20 cellular contexts compared by ENCODE assay signal in the genomic region with DNA sequence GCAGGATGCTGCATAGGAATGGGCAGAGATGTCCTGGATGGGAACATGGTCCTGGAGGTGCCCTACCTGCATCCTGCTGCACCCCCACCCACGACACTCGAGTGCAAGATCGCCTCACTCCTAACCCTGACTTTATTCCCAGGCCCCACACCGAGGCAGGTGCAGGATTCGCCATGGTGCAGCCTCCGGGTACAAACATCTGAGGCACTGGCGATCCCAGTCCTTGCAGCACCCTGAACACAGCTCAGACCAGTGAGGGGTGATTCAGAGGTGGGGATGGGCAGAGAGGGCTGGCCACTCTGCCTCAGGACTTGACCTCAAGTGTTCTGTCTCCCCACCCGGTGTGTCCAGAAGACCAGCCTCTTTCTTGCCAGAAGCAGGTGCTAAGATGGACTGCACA. TPM values are rescaled to one million over a fixed set of nuclear protein-coding genes. Genes with fewer than 3 reads are reported as not detected.
DNase-seq lines count a peak whose midpoint lies in the region; ATAC-seq, FAIRE-seq and TF ChIP-seq lines count a peak whose summit lies in the region.
"Had no signal": no experiment of that assay in that cellular context is flagged by ENCODE, and none has a peak within 500 bp of the region (broad histone marks: within the 10 kb centered on the region; RNA-seq: fewer than 3 reads in every experiment).

No MANE protein-coding gene starts in this region.

- H3K36me3 Mint-ChIP-seq in activated T-helper 17 cell treated with anti-CD3 and anti-CD28 coated beads, Interleukin-2, amount 50 U/mL, for 72 hours (ENCODE audit: low read depth), result peaks cover 88% of the 10 kb centered on the region
- H3K36me3 Mint-ChIP-seq in naive thymus-derived CD8-positive, alpha-beta T cell, result peaks cover 5 to 71% (median 24%) of the 10 kb centered on the region in 3 donors

- intact Hi-C loops in left ventricle myocardium inferior (cut with micrococcal nuclease) (no loop called here), Right ventricle myocardium inferior (cut with DNase I) (no loop called here), stomach (cut with DNase I; ENCODE audit: low total_unique reads) (no loop called here)

- POLR2A ChIA-PET in naive thymus-derived CD8-positive, alpha-beta T cell (lab: Charles Lee), result interaction anchor here (1.1 to 4.1 kb wide), 5 partner anchors 9 to 59 kb away, joined by 4 to 20 read pairs (median 6); no protein-coding TSS in a partner anchor

- no peaks in the 10 kb centered on the region for H3K9me3 ChIP-seq in left ventricle myocardium inferior (replicated peaks)
- no peaks in the 10 kb centered on the region for H3K9me3 ChIP-seq in upper lobe of left lung
- no peaks in the 10 kb centered on the region for H3K9me3 ChIP-seq in stomach
- H3K9me3 ChIP-seq: left lung, ovary had no signal

- peak overlapping the region; percentile 58 for H3K27ac Mint-ChIP-seq in activated T-helper 17 cell treated with anti-CD3 and anti-CD28 coated beads, Interleukin-2, amount 50 U/mL, for 72 hours
- peak overlapping the region in 9 of 10 donors; percentile 52 to 90 (median 88) for H3K27ac Mint-ChIP-seq in naive thymus-derived CD8-positive, alpha-beta T cell

- no peak for FAIRE-seq in urothelium cell line (lab: Jason Lieb, UNC)

- no peak overlapping the region for H3K4me3 Mint-ChIP-seq in activated T-helper 17 cell treated with anti-CD3 and anti-CD28 coated beads, Interleukin-2, amount 50 U/mL, for 72 hours
- peak overlapping the region in 4 of 10 donors; percentile 22 to 60 (median 38) for H3K4me3 Mint-ChIP-seq in naive thymus-derived CD8-positive, alpha-beta T cell

- H3K36me3 ChIP-seq in left ventricle myocardium inferior, result peaks cover 56% of the 10 kb centered on the region
- peaks cover 11 to 74% (median 45%) of the 10 kb centered on the region in 4 donors for H3K36me3 ChIP-seq in upper lobe of left lung
- H3K36me3 ChIP-seq in stomach, result peaks cover 42 to 94% (median 88%) of the 10 kb centered on the region in 4 donors
- H3K36me3 ChIP-seq: ovary had no signal

- DNase-seq in left ventricle myocardium inferior (no peak), Right ventricle myocardium inferior (ENCODE audit: missing footprints) (no peak), upper lobe of left lung (no peak), stomach (no peak), urothelium cell line (ENCODE audit: low spot score) (no peak)
- peak in 1 of 10 donors; percentile 31 for DNase-seq in naive thymus-derived CD8-positive, alpha-beta T cell
- DNase-seq: activated gamma-delta T cell treated with Interleukin-2 at 50 U/mL for 16 hours; aorta; DMS79; effector memory CD8-positive, alpha-beta T cell; IMR-90; left lung; NCI-H187; NCI-H2227 treated with DMSO at 0.1 percent for 48 hours; stimulated activated CD4-positive, alpha-beta T cell treated with anti-CD3 and anti-CD28 coated beads, Interleukin-1b, Interleukin-23, amount 100 ng/mL, for 48 hours; stimulated activated naive CD8-positive, alpha-beta T cell treated with anti-CD3 and anti-CD28 coated beads, Interleukin-15, Interleukin-2, amounts not matched to agents 100 U/mL and 50 U/mL, for 24 hours had no signal

- H3K27ac ChIP-seq in left ventricle myocardium inferior (replicated peaks) (peak overlapping the region; percentile 100), upper lobe of left lung (peak overlapping the region in 3 of 4 donors; percentile 34 to 99 (median 80)), stomach (no peak overlapping the region)
- H3K27ac ChIP-seq: ovary had no signal

- H3K4me1 ChIP-seq in left ventricle myocardium inferior (peaks cover 98% of the 10 kb centered on the region), upper lobe of left lung (peaks cover 47 to 70% (median 68%) of the 10 kb centered on the region in 4 donors), stomach (peaks cover 17 to 63% (median 31%) of the 10 kb centered on the region in 4 donors)

- TF ChIP-seq CTCF in left ventricle myocardium inferior (IDR thresholded peaks at IDR 0.05; ENCODE audit: borderline replicate concordance) (no peak), upper lobe of left lung (IDR thresholded peaks at IDR 0.05) (no peak), stomach (IDR thresholded peaks at IDR 0.05) (no peak)

- H3K4me3 ChIP-seq in left ventricle myocardium inferior (no peak overlapping the region), upper lobe of left lung (no peak overlapping the region), stomach (no peak overlapping the region)
- H3K4me3 ChIP-seq: left lung, ovary had no signal

- 93 to 95% methylated on average over 8 of the region's 8 CpGs for WGBS in upper lobe of left lung, 2 donors
- WGBS in stomach, 5 donors, result 87 to 92% (median 91%) methylated on average over 6 to 8 of the region's 8 CpGs

- TF ChIP-seq POLR2A in upper lobe of left lung (IDR thresholded peaks at IDR 0.05) (no peak), stomach (IDR thresholded peaks at IDR 0.05) (no peak)

- no peaks in the 10 kb centered on the region for H3K9me3 Mint-ChIP-seq in activated T-helper 17 cell treated with anti-CD3 and anti-CD28 coated beads, Interleukin-2, amount 50 U/mL, for 72 hours
- peaks cover 0 to 2% (median 0%) of the 10 kb centered on the region in 9 donors for H3K9me3 Mint-ChIP-seq in naive thymus-derived CD8-positive, alpha-beta T cell
- H3K9me3 Mint-ChIP-seq: effector memory CD8-positive, alpha-beta T cell had no signal

- H3K27me3 ChIP-seq in left ventricle myocardium inferior (ENCODE audit: low read depth) (no peaks in the 10 kb centered on the region), upper lobe of left lung (no peaks in the 10 kb centered on the region), stomach (no peaks in the 10 kb centered on the region)
- H3K27me3 ChIP-seq: left lung, ovary had no signal

- TF ChIP-seq EP300 in upper lobe of left lung (IDR thresholded peaks at IDR 0.05) (no peak), stomach (IDR thresholded peaks at IDR 0.05) (no peak)

- peaks cover 5% of the 10 kb centered on the region for H3K4me1 Mint-ChIP-seq in activated T-helper 17 cell treated with anti-CD3 and anti-CD28 coated beads, Interleukin-2, amount 50 U/mL, for 72 hours
- peaks cover 29 to 85% (median 74%) of the 10 kb centered on the region in 4 donors for H3K4me1 Mint-ChIP-seq in naive thymus-derived CD8-positive, alpha-beta T cell

- no peak for ATAC-seq in Right ventricle myocardium inferior
- ATAC-seq in activated T-helper 17 cell treated with anti-CD3 and anti-CD28 coated beads, Interleukin-2, amount 50 U/mL, for 72 hours (replicated peaks), result no peak
- no peak for ATAC-seq in naive thymus-derived CD8-positive, alpha-beta T cell
- ATAC-seq in upper lobe of left lung (ENCODE audit: low FRiP score in 2 of 2), result no peak
- ATAC-seq in GM18870 (IDR thresholded peaks at IDR 0.05; ENCODE audit: unreplicated experiment), result no peak
- ATAC-seq: activated CD4-positive, CD25-positive, alpha-beta regulatory T cell treated with anti-CD3 and anti-CD28 coated beads, Interleukin-2, amount 50 U/mL, for 24 hours; effector memory CD8-positive, alpha-beta T cell; left lung had no signal

- H3K27me3 Mint-ChIP-seq in activated T-helper 17 cell treated with anti-CD3 and anti-CD28 coated beads, Interleukin-2, amount 50 U/mL, for 72 hours, result no peaks in the 10 kb centered on the region
- no peaks in the 10 kb centered on the region for H3K27me3 Mint-ChIP-seq in naive thymus-derived CD8-positive, alpha-beta T cell
- H3K27me3 Mint-ChIP-seq: effector memory CD8-positive, alpha-beta T cell had no signal

RNA-seq across cellular contexts. Expression of a gene that starts 49.1 kb away (rescaled TPM):
- total RNA-seq in left ventricle myocardium inferior (62.3 TPM), Right ventricle myocardium inferior (63.4 TPM), upper lobe of left lung (100 to 1,000 TPM; 103 to 231 (median 147) TPM), stomach (10 to 100 TPM in 4 of 5 donors, 1 to 10 TPM in 1; 9.3 to 74.0 (median 38.8) TPM)
- total RNA-seq in activated T-helper 17 cell treated with anti-CD3 and anti-CD28 coated beads, Interleukin-2, amount 50 U/mL, for 72 hours, result 100 to 1,000 TPM; 101 to 119 TPM
- 100 to 1,000 TPM; 240 to 244 TPM for total RNA-seq in naive thymus-derived CD8-positive, alpha-beta T cell
- polyA plus RNA-seq in naive thymus-derived CD8-positive, alpha-beta T cell, result 100 to 1,000 TPM in 1 of 3 donors, 10 to 100 TPM in 2; 70.1 to 102 (median 93.7) TPM
- 10 to 100 TPM; 23.0 to 30.7 (median 24.3) TPM for polyA plus RNA-seq in stomach

Comparison
In these comparisons a context has a peak if more than half of its experiments do, and no peak if none do; other contexts are left out.
1. H3K27ac ChIP-seq: peak in left ventricle myocardium inferior (single experiment) and upper lobe of left lung (3 of 4); none in stomach (0 of 5).